In the genomic region with DNA sequence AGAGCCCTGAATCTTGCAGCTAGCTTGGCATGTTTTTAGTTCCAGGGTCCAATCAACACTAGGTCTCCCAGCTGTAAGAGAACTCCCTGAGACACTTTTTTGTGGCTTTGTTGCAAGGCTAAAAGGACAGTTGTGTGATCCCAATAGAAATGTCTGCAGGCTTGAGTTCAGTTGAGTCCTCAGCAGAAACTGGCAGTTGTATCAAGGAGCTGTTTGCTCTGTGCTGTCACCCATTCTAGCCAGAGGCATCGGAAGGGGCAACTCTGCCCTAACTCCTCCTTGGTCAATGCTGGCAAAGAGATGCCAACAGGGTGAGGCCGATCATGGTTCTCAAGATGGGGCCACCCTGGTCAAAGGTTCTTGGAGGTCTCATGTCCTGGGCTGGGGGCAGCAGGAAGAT, we compare ENCODE assay signal across 5 cellular contexts.
"Had no signal": no experiment of that assay in that cellular context is flagged by ENCODE, and none has a peak within 500 bp of the region (broad histone marks: within the 10 kb centered on the region; RNA-seq: fewer than 3 reads in every experiment).

No MANE protein-coding gene starts in this region.

- H3K27ac ChIP-seq: HL-60 had no signal

- H3K4me3 Mint-ChIP-seq: GM23338, H9 had no signal

- H3K27ac Mint-ChIP-seq: GM23338, H9 had no signal

- H3K4me2 ChIP-seq: GM23338 had no signal

- DNase-seq: H9, HCEC 1CT, IMR-90 had no signal

- H3K4me3 ChIP-seq: GM23338 had no signal

- H2AFZ ChIP-seq: GM23338 had no signal

- H3K9me3 Mint-ChIP-seq: GM23338 had no signal
